ENCODE assay signal across 8 cellular contexts in the genomic region with DNA sequence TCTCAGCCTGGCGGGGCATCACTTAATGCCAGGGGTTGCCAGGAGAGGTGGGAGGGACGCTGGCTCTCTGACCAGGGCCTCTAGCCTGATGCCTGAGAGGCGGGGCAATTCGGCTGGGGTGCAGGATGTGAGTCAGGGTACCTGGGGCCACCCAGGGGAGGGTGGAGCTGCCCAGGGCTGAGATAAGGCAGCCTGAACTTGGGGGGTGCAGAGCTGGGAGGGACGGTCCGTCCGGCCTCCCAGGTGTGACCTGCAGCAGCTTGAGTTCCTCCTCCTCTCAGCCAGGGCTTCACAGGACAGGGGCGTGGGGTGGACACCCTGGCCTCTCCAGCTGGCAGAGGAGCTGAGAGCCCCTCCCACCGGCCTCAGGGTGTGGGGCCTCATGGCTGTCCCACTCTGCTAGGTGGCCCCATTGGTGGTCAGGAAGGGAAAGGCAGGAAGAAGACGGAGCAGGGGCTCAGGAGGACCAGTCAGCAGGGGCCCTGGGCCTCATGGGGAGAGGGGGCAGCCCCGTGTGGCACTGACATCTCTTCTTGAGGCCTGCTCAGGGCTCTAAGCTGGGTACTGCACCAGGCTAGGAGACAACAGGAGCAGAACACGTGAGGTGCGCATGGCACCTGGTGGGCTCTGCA. TPM values are rescaled to one million over a fixed set of nuclear protein-coding genes. Genes with fewer than 3 reads are reported as not detected.
DNase-seq lines count a peak whose midpoint lies in the region; ATAC-seq, FAIRE-seq and TF ChIP-seq lines count a peak whose summit lies in the region.

No MANE protein-coding gene starts in this region.

- peaks cover 0 to 43% (median 7%) of the 10 kb centered on the region in 3 donors for H3K36me3 Mint-ChIP-seq in CD8-positive, alpha-beta memory T cell

- peak; percentile 75 for FAIRE-seq in K562 (lab: Jason Lieb, UNC)

- peak; percentile 30; the same call in 1 of the 2 replicates for TF ChIP-seq EP300 in K562 (IDR thresholded peaks at IDR 0.05; ENCODE audit: low read length)

- H2AFZ ChIP-seq in OCI-LY7 (ENCODE audit: low read length) (no peak overlapping the region), K562 (ENCODE audit: low read depth, low read length) (peak overlapping the region; percentile 89)

- in situ Hi-C loops in K562 (cut with MboI), result loop anchor here (5.0 kb wide), 1 partner anchor 299 kb away; no protein-coding TSS in a partner anchor

- peak overlapping the region; percentile 99 for H3K4me2 ChIP-seq in OCI-LY7 (ENCODE audit: low read length)
- peak overlapping the region; percentile 94 for H3K4me2 ChIP-seq in K562 (ENCODE audit: insufficient read depth, low read length)

- H3K79me2 ChIP-seq in OCI-LY7 (ENCODE audit: insufficient read depth, low read depth, low read length) (no peaks in the 10 kb centered on the region), K562 (ENCODE audit: control insufficient read depth, insufficient read depth, low read length) (peaks cover 24% of the 10 kb centered on the region)

- BruUV-seq in OCI-LY7 (replicated peaks; lab: Mats Ljungman, UMichigan), result no TSS peak
- BruUV-seq in K562 (replicated peaks; lab: Mats Ljungman, UMichigan), result no TSS peak

- peak overlapping the region; percentile 70 for H3K27ac ChIP-seq in CD8-positive, alpha-beta memory T cell (ENCODE audit: low read depth, low read length)
- no peak overlapping the region for H3K27ac ChIP-seq in OCI-LY7 (ENCODE audit: low read depth, low read length, poor library complexity, severe bottlenecking)
- peak overlapping the region; percentile 91 for H3K27ac ChIP-seq in K562 (ENCODE audit: extremely low read depth, low read depth, low read length)
- H3K27ac ChIP-seq in muscle layer of duodenum (ENCODE audit: low read length), result no peak overlapping the region
- peak overlapping the region; percentile 91 for H3K27ac ChIP-seq in vagina

- CTCF ChIA-PET in CD8-positive, alpha-beta memory T cell (lab: Charles Lee), result interaction anchor here (1.1 to 1.8 kb wide), 4 partner anchors 16 to 91 kb away, joined by 3 to 6 read pairs (median 4); no protein-coding TSS in a partner anchor
- CTCF ChIA-PET in OCI-LY7 (lab: Charles Lee; ENCODE audit: unreplicated experiment), result no interaction called here
- CTCF ChIA-PET in K562 (lab: Yijun Ruan, JAX; ENCODE audit: low intra/inter-chr PET ratio), result no interaction called here

- peak overlapping the region; percentile 71 for H3K4me3 ChIP-seq in CD8-positive, alpha-beta memory T cell (ENCODE audit: low read length)
- H3K4me3 ChIP-seq in OCI-LY7 (ENCODE audit: low read depth, low read length, poor library complexity, severe bottlenecking), result peak overlapping the region; percentile 90
- peak overlapping the region; percentile 81 for H3K4me3 ChIP-seq in K562
- H3K4me3 ChIP-seq in muscle layer of duodenum (ENCODE audit: low read depth in 1 of 2, low read length in 2 of 2), result peak overlapping the region; percentile 70 to 94
- H3K4me3 ChIP-seq in vagina, result peak overlapping the region; percentile 70 to 94

- no peaks in the 10 kb centered on the region for H4K20me1 ChIP-seq in OCI-LY7 (ENCODE audit: insufficient read depth, low read length)
- no peaks in the 10 kb centered on the region for H4K20me1 ChIP-seq in K562 (replicated peaks; ENCODE audit: control insufficient read depth, insufficient read depth, low read length)

- no peaks in the 10 kb centered on the region for H3K27me3 ChIP-seq in CD8-positive, alpha-beta memory T cell (ENCODE audit: insufficient read depth, low read length, poor library complexity, severe bottlenecking)
- H3K27me3 ChIP-seq in K562 (ENCODE audit: control insufficient read depth in 2 of 2, insufficient read depth in 2 of 2, low read length in 2 of 2) (no peaks in the 10 kb centered on the region), muscle layer of duodenum (ENCODE audit: low read depth, low read length) (no peaks in the 10 kb centered on the region), vagina (no peaks in the 10 kb centered on the region)

- peak; percentile 35 for ATAC-seq in K562
- no peak for ATAC-seq in GM19455 (IDR thresholded peaks at IDR 0.05; ENCODE audit: unreplicated experiment)

- no peak for TF ChIP-seq CTCF in OCI-LY7 (conservative IDR thresholded peaks at IDR 0.05; ENCODE audit: low read length)
- no peak for TF ChIP-seq CTCF in K562 (IDR thresholded peaks at IDR 0.05 in 2 of 3, conservative IDR thresholded peaks at IDR 0.05 in 1 of 3; ENCODE audit: insufficient read depth in 2 of 3, low read depth in 1 of 3, low read length in 3 of 3)
- no peak for TF ChIP-seq CTCF in vagina (IDR thresholded peaks at IDR 0.05)

- TF ChIP-seq POLR2A in K562 (conservative IDR thresholded peaks at IDR 0.05), result peak; percentile 61
- no peak for TF ChIP-seq POLR2A in vagina (IDR thresholded peaks at IDR 0.05)

- peak overlapping the region; percentile 52 to 73 (median 59) for H3K4me3 Mint-ChIP-seq in CD8-positive, alpha-beta memory T cell

- peaks cover 7% of the 10 kb centered on the region for H3K36me3 ChIP-seq in CD8-positive, alpha-beta memory T cell (ENCODE audit: insufficient read depth, low read length)
- H3K36me3 ChIP-seq in OCI-LY7 (ENCODE audit: insufficient read depth, low read length) (peaks cover 23% of the 10 kb centered on the region; the same call in 1 of the 2 replicates), K562 (ENCODE audit: control insufficient read depth, insufficient read depth, low read length) (peaks cover 33% of the 10 kb centered on the region; the same call in 2 of the 3 replicates), muscle layer of duodenum (ENCODE audit: control insufficient read depth in 1 of 2, insufficient read depth in 2 of 2, low read length in 2 of 2) (peaks cover 10 to 16% of the 10 kb centered on the region in 2 donors), vagina (peaks cover 0 to 22% of the 10 kb centered on the region in 2 donors)

- no peaks in the 10 kb centered on the region for H3K27me3 Mint-ChIP-seq in CD8-positive, alpha-beta memory T cell

- no peaks in the 10 kb centered on the region for H3K9me3 Mint-ChIP-seq in CD8-positive, alpha-beta memory T cell

- DNase-seq in CD8-positive, alpha-beta memory T cell, result peak in 1 of 5 donors; percentile 60
- no peak for DNase-seq in OCI-LY7 (ENCODE audit: low spot score)
- DNase-seq in K562 (ENCODE audit: extremely low read depth in 1 of 4, low spot score in 3 of 4), result peak; percentile 64 to 89 (median 77)
- DNase-seq in vagina (ENCODE audit: extremely low spot score in 2 of 2), result no peak
- DNase-seq in NOMO-1 treated with DMSO at 0.1 percent for 48 hours (lab: John Stamatoyannopoulos, UW; ENCODE audit: unreplicated experiment), result no peak
- DNase-seq in GOT3 (lab: John Stamatoyannopoulos, UW), result no peak

- intact Hi-C loops in OCI-LY7 (cut with micrococcal nuclease; ENCODE audit: unreplicated experiment), result no loop called here
- intact Hi-C loops in K562 (cut with micrococcal nuclease), result loop anchor here (5.0 kb wide), 7 partner anchors 49 to 289 kb away; a partner anchor contains a TSS
- intact Hi-C loops in vagina (cut with DNase I), result no loop called here

- H3K4me1 ChIP-seq in CD8-positive, alpha-beta memory T cell (ENCODE audit: insufficient read depth, low read length), result peaks cover 22% of the 10 kb centered on the region
- peaks cover 46% of the 10 kb centered on the region for H3K4me1 ChIP-seq in OCI-LY7 (ENCODE audit: insufficient read depth, low read length, poor library complexity, severe bottlenecking)
- peaks cover 34 to 73% of the 10 kb centered on the region in 2 experiments for H3K4me1 ChIP-seq in K562 (replicated peaks in 1 of 2; ENCODE audit: control insufficient read depth in 2 of 2, insufficient read depth in 2 of 2, low read length in 2 of 2)
- peaks cover 7 to 41% of the 10 kb centered on the region in 2 donors for H3K4me1 ChIP-seq in muscle layer of duodenum (ENCODE audit: control insufficient read depth in 1 of 2, insufficient read depth in 2 of 2, low read length in 2 of 2)
- H3K4me1 ChIP-seq in vagina, result peaks cover 42% of the 10 kb centered on the region

- WGBS in K562 (ENCODE audit: insufficient coverage, low coverage, missing lambda C conversion rate), result 18% methylated on average over 10 of the region's 13 CpGs

- POLR2A ChIA-PET in CD8-positive, alpha-beta memory T cell (lab: Charles Lee), result interaction anchor here (1.1 to 3.4 kb wide), 2 partner anchors 13 to 41 kb away, joined by 3 to 15 read pairs; a partner anchor contains a TSS
- POLR2A ChIA-PET in OCI-LY7 (lab: Charles Lee), result no interaction called here
- POLR2A ChIA-PET in K562 (lab: Yijun Ruan, JAX), result interaction anchor here (0.5 to 1.3 kb wide), 3 partner anchors 9 to 519 kb away, joined by 4 to 5 read pairs (median 4); no protein-coding TSS in a partner anchor

- no peaks in the 10 kb centered on the region for H3K9me3 ChIP-seq in CD8-positive, alpha-beta memory T cell (ENCODE audit: low read length)
- H3K9me3 ChIP-seq in OCI-LY7 (ENCODE audit: low read length), result no peaks in the 10 kb centered on the region
- no peaks in the 10 kb centered on the region for H3K9me3 ChIP-seq in K562 (replicated peaks; ENCODE audit: control insufficient read depth, insufficient read depth, low read depth, low read length)
- H3K9me3 ChIP-seq in muscle layer of duodenum (ENCODE audit: control insufficient read depth in 1 of 2, low read length in 2 of 2), result no peaks in the 10 kb centered on the region
- no peaks in the 10 kb centered on the region for H3K9me3 ChIP-seq in vagina

- H3K9ac ChIP-seq in K562 (ENCODE audit: insufficient read depth in 1 of 2, low read depth in 2 of 2, low read length in 2 of 2), result peak overlapping the region; percentile 88 to 97

- peak overlapping the region in 5 of 8 donors; percentile 8 to 85 (median 60) for H3K27ac Mint-ChIP-seq in CD8-positive, alpha-beta memory T cell

- H3K9me1 ChIP-seq in K562 (ENCODE audit: control insufficient read depth, insufficient read depth, low read length), result peaks cover 3% of the 10 kb centered on the region

- H3K4me1 Mint-ChIP-seq in CD8-positive, alpha-beta memory T cell, result peaks cover 22 to 42% (median 30%) of the 10 kb centered on the region in 3 donors

- no peaks in the 10 kb centered on the region for H3K9me2 ChIP-seq in OCI-LY7 (ENCODE audit: insufficient read depth, low read length)

- no peak for TF ChIP-seq RAD21 in K562 (CRISPR knock-in tag; conservative IDR thresholded peaks at IDR 0.05 in 1 of 2, IDR thresholded peaks at IDR 0.05 in 1 of 2)

RNA-seq across cellular contexts. Expression of a gene that starts 0.9 kb away (rescaled TPM):
- total RNA-seq in CD8-positive, alpha-beta memory T cell, result 10 to 100 TPM; 38.0 to 39.0 TPM
- polyA plus RNA-seq in CD8-positive, alpha-beta memory T cell, result 15.9 TPM
- 9.0 and 16.7 TPM in 2 replicates for total RNA-seq in OCI-LY7 (2014; rRNA removed; shearing (Covaris generic))
- total RNA-seq in OCI-LY7 (2022) (11.0 and 13.4 TPM in 2 replicates), K562 (2014; rRNA removed) (19.1 and 23.0 TPM in 2 replicates), K562 (2014; rRNA removed; fragmentation: Illumina TruSeq; extraction: Trizol) (4.5 and 7.2 TPM in 2 replicates), K562 (2015; rRNA removed; fragmentation: Illumina TruSeq; extraction: Trizol) (13.3 and 15.6 TPM in 2 replicates), K562 (2021) (20.4 and 23.8 TPM in 2 replicates), vagina (39.3 TPM)
- total RNA-seq in K562 (2011; cell fraction: chromatin; rRNA removed; ENCODE audit: low replicate concordance), result 33.5 and 109 TPM in 2 replicates
- total RNA-seq in K562 (2011; cell fraction: nucleolus; rRNA removed), result 69.5 and 71.5 TPM in 2 replicates
- total RNA-seq in K562 (2011; cell fraction: nucleoplasm; rRNA removed), result 35.5 and 40.0 TPM in 2 replicates
- polyA plus RNA-seq in K562 (2011; rRNA removed) (9.8 and 12.0 TPM in 2 replicates), K562 (2014; fragmentation: Illumina TruSeq; extraction: Trizol) (6.7 and 10.2 TPM in 2 replicates), K562 (2014; fragmentation: Nextera tagmentation; extraction: Ambion mirVana) (under 1 TPM; 0.15 to 0.27 TPM), K562 (2014; rRNA removed) (16.0 and 17.3 TPM in 2 replicates)
- 8.3 and 20.1 TPM in 2 replicates for polyA plus RNA-seq in K562 (2011; cell fraction: cytosol; rRNA removed)
- 42.6 and 76.4 TPM in 2 replicates for polyA plus RNA-seq in K562 (2011; cell fraction: nucleus; rRNA removed)
- polyA plus RNA-seq in K562 (2012), result 16.0 and 24.3 TPM in 2 replicates
- polyA minus RNA-seq in K562 (2011; rRNA and poly(A)+ RNA removed), result 4.6 and 9.7 TPM in 2 replicates
- polyA minus RNA-seq in K562 (2011; cell fraction: cytosol; rRNA and poly(A)+ RNA removed), result 13.5 and 19.8 TPM in 2 replicates
- polyA minus RNA-seq in K562 (2011; cell fraction: nucleus; rRNA and poly(A)+ RNA removed), result 24.9 and 30.8 TPM in 2 replicates

RNA-seq across cellular contexts. Expression of a gene that starts 18.0 kb away (rescaled TPM):
- 100 to 1,000 TPM; 101 to 105 TPM for total RNA-seq in CD8-positive, alpha-beta memory T cell
- 45.6 TPM for polyA plus RNA-seq in CD8-positive, alpha-beta memory T cell
- total RNA-seq in OCI-LY7 (2014; rRNA removed; shearing (Covaris generic)), result 40.7 and 44.1 TPM in 2 replicates
- total RNA-seq in OCI-LY7 (2022), result 61.5 and 67.2 TPM in 2 replicates
- total RNA-seq in K562 (2011; cell fraction: chromatin; rRNA removed; ENCODE audit: low replicate concordance), result 6.1 and 13.7 TPM in 2 replicates
- total RNA-seq in K562 (2011; cell fraction: nucleolus; rRNA removed), result 8.7 and 12.0 TPM in 2 replicates
- total RNA-seq in K562 (2011; cell fraction: nucleoplasm; rRNA removed), result 7.3 and 11.5 TPM in 2 replicates
- total RNA-seq in K562 (2014; rRNA removed), result 15.2 and 16.1 TPM in 2 replicates
- 2.7 and 4.7 TPM in 2 replicates for total RNA-seq in K562 (2014; rRNA removed; fragmentation: Illumina TruSeq; extraction: Trizol)
- 10.3 and 12.1 TPM in 2 replicates for total RNA-seq in K562 (2015; rRNA removed; fragmentation: Illumina TruSeq; extraction: Trizol)
- 11.9 and 13.0 TPM in 2 replicates for total RNA-seq in K562 (2021)
- 5.2 and 10.7 TPM in 2 replicates for polyA plus RNA-seq in K562 (2011; rRNA removed)
- polyA plus RNA-seq in K562 (2011; cell fraction: cytosol; rRNA removed), result 10.3 and 16.8 TPM in 2 replicates
- polyA plus RNA-seq in K562 (2011; cell fraction: nucleus; rRNA removed), result 13.5 and 14.6 TPM in 2 replicates
- 10.6 and 21.0 TPM in 2 replicates for polyA plus RNA-seq in K562 (2012)
- polyA plus RNA-seq in K562 (2014; fragmentation: Illumina TruSeq; extraction: Trizol), result 7.9 and 13.4 TPM in 2 replicates
- 1 to 10 TPM in 1 of 2 experiments, under 1 TPM in 1; 0.13 to 1.7 TPM for polyA plus RNA-seq in K562 (2014; fragmentation: Nextera tagmentation; extraction: Ambion mirVana)
- 16.3 and 18.1 TPM in 2 replicates for polyA plus RNA-seq in K562 (2014; rRNA removed)
- 1.2 and 1.5 TPM in 2 replicates for polyA minus RNA-seq in K562 (2011; rRNA and poly(A)+ RNA removed)
- 2.2 and 7.0 TPM in 2 replicates for polyA minus RNA-seq in K562 (2011; cell fraction: cytosol; rRNA and poly(A)+ RNA removed)
- polyA minus RNA-seq in K562 (2011; cell fraction: nucleus; rRNA and poly(A)+ RNA removed), result 2.2 and 5.9 TPM in 2 replicates
- 7.9 TPM for total RNA-seq in vagina

RNA-seq across cellular contexts. Expression of a gene that starts 40.1 kb away (rescaled TPM):
- total RNA-seq in CD8-positive, alpha-beta memory T cell, result 100 to 1,000 TPM; 114 to 126 TPM
- 170 TPM for polyA plus RNA-seq in CD8-positive, alpha-beta memory T cell
- total RNA-seq in OCI-LY7 (2014; rRNA removed; shearing (Covaris generic)), result 177 and 200 TPM in 2 replicates
- total RNA-seq in OCI-LY7 (2022) (168 and 217 TPM in 2 replicates), K562 (2014; rRNA removed) (252 and 268 TPM in 2 replicates), K562 (2014; rRNA removed; fragmentation: Illumina TruSeq; extraction: Trizol) (73.0 and 93.8 TPM in 2 replicates), K562 (2015; rRNA removed; fragmentation: Illumina TruSeq; extraction: Trizol) (200 and 204 TPM in 2 replicates), K562 (2021) (124 and 154 TPM in 2 replicates), vagina (229 TPM)
- total RNA-seq in K562 (2011; cell fraction: chromatin; rRNA removed; ENCODE audit: low replicate concordance), result 9.0 and 17.1 TPM in 2 replicates
- total RNA-seq in K562 (2011; cell fraction: nucleolus; rRNA removed), result 29.9 and 32.4 TPM in 2 replicates
- total RNA-seq in K562 (2011; cell fraction: nucleoplasm; rRNA removed), result 24.6 and 37.6 TPM in 2 replicates
- polyA plus RNA-seq in K562 (2011; rRNA removed) (224 and 254 TPM in 2 replicates), K562 (2014; fragmentation: Illumina TruSeq; extraction: Trizol) (209 and 212 TPM in 2 replicates), K562 (2014; fragmentation: Nextera tagmentation; extraction: Ambion mirVana) (10 to 100 TPM; 40.8 to 64.2 TPM), K562 (2014; rRNA removed) (327 and 356 TPM in 2 replicates)
- polyA plus RNA-seq in K562 (2011; cell fraction: cytosol; rRNA removed), result 384 and 485 TPM in 2 replicates
- 86.4 and 132 TPM in 2 replicates for polyA plus RNA-seq in K562 (2011; cell fraction: nucleus; rRNA removed)
- 288 and 343 TPM in 2 replicates for polyA plus RNA-seq in K562 (2012)
- polyA minus RNA-seq in K562 (2011; rRNA and poly(A)+ RNA removed), result 63.6 and 63.9 TPM in 2 replicates
- 41.2 and 61.9 TPM in 2 replicates for polyA minus RNA-seq in K562 (2011; cell fraction: cytosol; rRNA and poly(A)+ RNA removed)
- 10.1 and 14.3 TPM in 2 replicates for polyA minus RNA-seq in K562 (2011; cell fraction: nucleus; rRNA and poly(A)+ RNA removed)

RNA-seq across cellular contexts. Expression of a gene that starts 40.7 kb away (rescaled TPM):
- total RNA-seq in CD8-positive, alpha-beta memory T cell, result 100 to 1,000 TPM; 327 to 332 TPM
- polyA plus RNA-seq in CD8-positive, alpha-beta memory T cell, result 467 TPM
- 322 and 414 TPM in 2 replicates for total RNA-seq in OCI-LY7 (2014; rRNA removed; shearing (Covaris generic))
- total RNA-seq in OCI-LY7 (2022) (198 and 205 TPM in 2 replicates), K562 (2014; rRNA removed) (391 and 444 TPM in 2 replicates), K562 (2014; rRNA removed; fragmentation: Illumina TruSeq; extraction: Trizol) (126 and 162 TPM in 2 replicates), K562 (2015; rRNA removed; fragmentation: Illumina TruSeq; extraction: Trizol) (283 and 300 TPM in 2 replicates), K562 (2021) (274 and 296 TPM in 2 replicates), vagina (195 TPM)
- 18.1 and 37.2 TPM in 2 replicates for total RNA-seq in K562 (2011; cell fraction: chromatin; rRNA removed; ENCODE audit: low replicate concordance)
- 57.9 and 58.8 TPM in 2 replicates for total RNA-seq in K562 (2011; cell fraction: nucleolus; rRNA removed)
- total RNA-seq in K562 (2011; cell fraction: nucleoplasm; rRNA removed), result 45.5 and 47.9 TPM in 2 replicates
- polyA plus RNA-seq in K562 (2011; rRNA removed) (242 and 243 TPM in 2 replicates), K562 (2014; fragmentation: Illumina TruSeq; extraction: Trizol) (266 and 297 TPM in 2 replicates), K562 (2014; fragmentation: Nextera tagmentation; extraction: Ambion mirVana) (100 to 1,000 TPM; 358 to 423 TPM), K562 (2014; rRNA removed) (377 and 449 TPM in 2 replicates)
- polyA plus RNA-seq in K562 (2011; cell fraction: cytosol; rRNA removed), result 309 and 352 TPM in 2 replicates
- 114 and 135 TPM in 2 replicates for polyA plus RNA-seq in K562 (2011; cell fraction: nucleus; rRNA removed)
- 219 and 519 TPM in 2 replicates for polyA plus RNA-seq in K562 (2012)
- polyA minus RNA-seq in K562 (2011; rRNA and poly(A)+ RNA removed), result 48.4 and 49.7 TPM in 2 replicates
- 63.0 and 85.5 TPM in 2 replicates for polyA minus RNA-seq in K562 (2011; cell fraction: cytosol; rRNA and poly(A)+ RNA removed)
- 25.0 and 38.7 TPM in 2 replicates for polyA minus RNA-seq in K562 (2011; cell fraction: nucleus; rRNA and poly(A)+ RNA removed)

RNA-seq across cellular contexts. Expression of a gene that starts 52.7 kb away (rescaled TPM):
- 10 to 100 TPM; 52.2 to 54.3 TPM for total RNA-seq in CD8-positive, alpha-beta memory T cell
- polyA plus RNA-seq in CD8-positive, alpha-beta memory T cell, result 11.9 TPM
- total RNA-seq in OCI-LY7 (2014; rRNA removed; shearing (Covaris generic)), result 28.6 and 42.3 TPM in 2 replicates
- total RNA-seq in OCI-LY7 (2022) (44.9 and 57.8 TPM in 2 replicates), K562 (2014; rRNA removed) (89.2 and 89.7 TPM in 2 replicates), K562 (2014; rRNA removed; fragmentation: Illumina TruSeq; extraction: Trizol) (13.8 and 17.3 TPM in 2 replicates), K562 (2015; rRNA removed; fragmentation: Illumina TruSeq; extraction: Trizol) (30.3 and 31.4 TPM in 2 replicates), K562 (2021) (76.5 and 84.1 TPM in 2 replicates), vagina (44.4 TPM)
- 59.5 and 126 TPM in 2 replicates for total RNA-seq in K562 (2011; cell fraction: chromatin; rRNA removed; ENCODE audit: low replicate concordance)
- total RNA-seq in K562 (2011; cell fraction: nucleolus; rRNA removed), result 77.2 and 79.9 TPM in 2 replicates
- 58.7 and 66.9 TPM in 2 replicates for total RNA-seq in K562 (2011; cell fraction: nucleoplasm; rRNA removed)
- polyA plus RNA-seq in K562 (2011; rRNA removed) (23.7 and 35.6 TPM in 2 replicates), K562 (2014; fragmentation: Illumina TruSeq; extraction: Trizol) (15.3 and 27.6 TPM in 2 replicates), K562 (2014; fragmentation: Nextera tagmentation; extraction: Ambion mirVana) (1 to 10 TPM in 1 of 2 experiments, under 1 TPM in 1; 0.27 to 1.0 TPM), K562 (2014; rRNA removed) (69.0 and 75.5 TPM in 2 replicates)
- 35.4 and 60.9 TPM in 2 replicates for polyA plus RNA-seq in K562 (2011; cell fraction: cytosol; rRNA removed)
- polyA plus RNA-seq in K562 (2011; cell fraction: nucleus; rRNA removed), result 37.9 and 54.0 TPM in 2 replicates
- 31.8 and 58.2 TPM in 2 replicates for polyA plus RNA-seq in K562 (2012)
- 12.5 and 13.5 TPM in 2 replicates for polyA minus RNA-seq in K562 (2011; rRNA and poly(A)+ RNA removed)
- polyA minus RNA-seq in K562 (2011; cell fraction: cytosol; rRNA and poly(A)+ RNA removed), result 20.4 and 30.5 TPM in 2 replicates
- polyA minus RNA-seq in K562 (2011; cell fraction: nucleus; rRNA and poly(A)+ RNA removed), result 20.6 and 21.5 TPM in 2 replicates

Comparison
In these comparisons a context has a peak if more than half of its experiments do, and no peak if none do; other contexts are left out.
1. DNase-seq: peak in K562 (4 of 4); none in OCI-LY7 (single experiment), vagina (0 of 2), NOMO-1 treated with DMSO at 0.1 percent for 48 hours (single experiment) and GOT3 (single experiment).
2. H3K27ac ChIP-seq: peak in CD8-positive, alpha-beta memory T cell (single experiment), K562 (single experiment) and vagina (single experiment); none in OCI-LY7 (single experiment) and muscle layer of duodenum (single experiment).
3. Peak in every context shown above with its lines, with median percentiles within 50 percentile points of each other: H3K4me3 ChIP-seq.